10 cellular contexts compared by ENCODE assay signal in genomic region chr12:124498870-124499753, GRCh38.
DNase-seq lines count a peak whose midpoint lies in the region; ATAC-seq and TF ChIP-seq lines count a peak whose summit lies in the region.
"Had no signal": no experiment of that assay in that cellular context is flagged by ENCODE, and none has a peak within 500 bp of the region (broad histone marks: within the 10 kb centered on the region; RNA-seq: fewer than 3 reads in every experiment).

No MANE protein-coding gene starts in this region.

- peak; percentile 14 for TF ChIP-seq CTCF in foreskin keratinocyte (conservative IDR thresholded peaks at IDR 0.05)
- no peak for TF ChIP-seq CTCF in gastrocnemius medialis (IDR thresholded peaks at IDR 0.05 in 4 of 5, conservative IDR thresholded peaks at IDR 0.05 in 1 of 5)

- no peak overlapping the region for H3K4me3 ChIP-seq in gastrocnemius medialis

- H3K4me1 ChIP-seq in foreskin keratinocyte: peaks cover 27% of the 10 kb centered on the region
- peaks cover 53 to 57% of the 10 kb centered on the region in 2 donors for H3K4me1 ChIP-seq in gastrocnemius medialis
- H3K4me1 ChIP-seq: parathyroid adenoma had no signal

- ATAC-seq in SK-N-SH treated with all-trans-retinoic acid at 6 μM for 48 hours: peak; percentile 58
- no peak for ATAC-seq in foreskin keratinocyte
- peak; percentile 25 to 52 for ATAC-seq in gastrocnemius medialis
- ATAC-seq in GM19463 (IDR thresholded peaks at IDR 0.05; ENCODE audit: unreplicated experiment): no peak

- no peaks in the 10 kb centered on the region for H3K9me3 ChIP-seq in gastrocnemius medialis

- in situ Hi-C loops in gastrocnemius medialis (cut with MboI; ENCODE audit: low sequenced_read_pairs in 4 of 4): no loop called here

- H3K36me3 ChIP-seq in gastrocnemius medialis: peaks cover 0 to 10% of the 10 kb centered on the region in 2 donors

- no peak overlapping the region for H3K27ac ChIP-seq in foreskin keratinocyte
- H3K27ac ChIP-seq in gastrocnemius medialis: peak overlapping the region; percentile 50 to 65 (median 60)
- H3K27ac ChIP-seq: parathyroid adenoma had no signal

- peak; percentile 45 for DNase-seq in EH (ENCODE audit: low read depth)
- DNase-seq in foreskin keratinocyte: no peak
- no peak for DNase-seq in gastrocnemius medialis
- DNase-seq in SHP77 (lab: John Stamatoyannopoulos, UW): no peak
- no peak for DNase-seq in SKM-1 (lab: John Stamatoyannopoulos, UW; ENCODE audit: unreplicated experiment)
- DNase-seq in NCI-H69 (lab: John Stamatoyannopoulos, UW): no peak
- DNase-seq: GDM1 had no signal

- H3K27me3 ChIP-seq in foreskin keratinocyte (no peaks in the 10 kb centered on the region), gastrocnemius medialis (no peaks in the 10 kb centered on the region)

- no peak for TF ChIP-seq POLR2A in gastrocnemius medialis (IDR thresholded peaks at IDR 0.05)

- intact Hi-C loops in gastrocnemius medialis (cut with DNase I; ENCODE audit: low total_unique reads): no loop called here

TF ChIP-seq in SK-N-SH treated with all-trans-retinoic acid at 6 μM for 48 hours, 23 proteins besides CTCF, POLR2A, EP300 and RAD21:
- TF ChIP-seq CSRNP3 (CRISPR knock-in tag; IDR thresholded peaks at IDR 0.05): no peak
- no peak for TF ChIP-seq TSHZ2 (CRISPR knock-in tag; IDR thresholded peaks at IDR 0.05)
- TF ChIP-seq BACH2 (CRISPR knock-in tag; IDR thresholded peaks at IDR 0.05; ENCODE audit: borderline replicate concordance): no peak
- TF ChIP-seq PPARA (CRISPR knock-in tag; IDR thresholded peaks at IDR 0.05; ENCODE audit: borderline replicate concordance): no peak
- TF ChIP-seq ZC3H10 (CRISPR knock-in tag; IDR thresholded peaks at IDR 0.05): no peak
- TF ChIP-seq ZNF8 (CRISPR knock-in tag; IDR thresholded peaks at IDR 0.05): no peak
- TF ChIP-seq CSDC2 (CRISPR knock-in tag; IDR thresholded peaks at IDR 0.05): no peak
- no peak for TF ChIP-seq RARB (CRISPR knock-in tag; IDR thresholded peaks at IDR 0.05)
- no peak for TF ChIP-seq TOX (CRISPR knock-in tag; IDR thresholded peaks at IDR 0.05; ENCODE audit: borderline replicate concordance)
TF ChIP-seq in SK-N-SH treated with all-trans-retinoic acid at 6 μM for 48 hours: peak in this region for 0.

Comparison
In these comparisons a context has a peak if more than half of its experiments do, and no peak if none do; other contexts are left out.
1. ATAC-seq: peak in SK-N-SH treated with all-trans-retinoic acid at 6 μM for 48 hours (single experiment) and gastrocnemius medialis (2 of 2); none in foreskin keratinocyte (single experiment) and GM19463 (single experiment).